Comparison of ENCODE assay signal across 1 cellular context in the genomic region with DNA sequence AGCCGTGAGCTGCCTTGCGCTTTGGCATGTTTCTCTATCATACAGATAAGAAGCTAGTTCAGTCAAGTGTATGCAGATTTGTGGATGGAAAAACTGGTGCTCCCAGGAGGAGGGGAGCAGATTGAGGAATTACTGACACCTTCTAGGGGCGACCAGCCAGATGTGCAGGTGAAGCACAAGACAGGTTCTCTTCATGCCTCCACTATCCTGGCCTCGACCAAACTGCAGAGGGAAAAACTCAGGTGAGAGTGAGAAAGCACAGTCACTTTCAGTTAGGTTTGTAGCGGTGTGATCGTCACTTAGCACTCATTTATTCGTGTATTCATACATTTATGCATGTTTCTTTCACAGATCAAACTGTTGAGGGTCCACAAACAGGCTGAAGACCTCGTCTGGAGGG.
TF ChIP-seq lines count a peak whose summit lies in the region.

No MANE protein-coding gene starts in this region.

TF ChIP-seq in GM23338, 12 proteins besides CTCF, POLR2A, EP300 and RAD21 (continued from another document):
- TF ChIP-seq ZNF462 (CRISPR knock-in tag; IDR thresholded peaks at IDR 0.05) (no peak), STAT1 (IDR thresholded peaks at IDR 0.05; ENCODE audit: unreplicated experiment) (no peak)
